In genomic region chr6:83803492-83803891, GRCh38 we compare ENCODE assay signal across 12 cellular contexts. TPM values are rescaled to one million over a fixed set of nuclear protein-coding genes. Genes with fewer than 3 reads are reported as not detected.
A peak's percentile ranks its signal among the peaks of the same experiment; 100 is the strongest.
DNase-seq lines count a peak whose midpoint lies in the region; TF ChIP-seq lines count a peak whose summit lies in the region.
"Not testable (repeated sequence)": the region's sequence is repeated elsewhere in the genome, so short reads cannot be mapped to it uniquely, and the experiment has no call there.
"Had no signal": no experiment of that assay in that cellular context is flagged by ENCODE, and none has a peak within 500 bp of the region (broad histone marks: within the 10 kb centered on the region; RNA-seq: fewer than 3 reads in every experiment).

No MANE protein-coding gene starts in this region.

- H3K4me3 ChIP-seq in Caco-2 (ENCODE audit: low read depth, low read length); neural progenitor cell: not testable (repeated sequence)

- intact Hi-C loops in Caco-2 (cut with micrococcal nuclease; ENCODE audit: unreplicated experiment), result not testable (repeated sequence)

- H3K79me2 ChIP-seq in neural progenitor cell (ENCODE audit: low read depth), result not testable (repeated sequence)

- H3K36me3 ChIP-seq in Caco-2 (ENCODE audit: control insufficient read depth, insufficient read depth, low read length); ES-I3 (ENCODE audit: insufficient read depth, low read length); neural progenitor cell: not testable (repeated sequence)

- CTCF ChIA-PET in Caco-2 (lab: Charles Lee), result not testable (repeated sequence)

- H3K27me3 ChIP-seq in Caco-2 (replicated peaks; ENCODE audit: control insufficient read depth, insufficient read depth, low read length); neural progenitor cell: not testable (repeated sequence)

- not testable (repeated sequence) for H3F3A ChIP-seq in neural progenitor cell (ENCODE audit: low read depth)

- not testable (repeated sequence) for H4K20me1 ChIP-seq in neural progenitor cell (ENCODE audit: low read depth)

- peak overlapping the region; percentile 44 for H3K9ac ChIP-seq in ES-I3 (ENCODE audit: low read depth, low read length)
- H3K9ac ChIP-seq in neural progenitor cell, result not testable (repeated sequence)

- not testable (repeated sequence) for H3K4me1 ChIP-seq in Caco-2; ES-I3 (ENCODE audit: insufficient read depth, low read length); neural progenitor cell

- H3K36me3 Mint-ChIP-seq in Caco-2 (ENCODE audit: insufficient read depth, unreplicated experiment); neural progenitor cell: not testable (repeated sequence)

- H3K9me3 Mint-ChIP-seq in Caco-2 (ENCODE audit: unreplicated experiment); neural progenitor cell: not testable (repeated sequence)

- not testable (repeated sequence) for H3K27ac ChIP-seq in neural progenitor cell

- H3K9me3 ChIP-seq in Caco-2; ES-I3 (ENCODE audit: control insufficient read depth, insufficient read depth, low read length); neural progenitor cell (ENCODE audit: low read depth): not testable (repeated sequence)

- not testable (repeated sequence) for H3K4me1 Mint-ChIP-seq in Caco-2 (ENCODE audit: low read depth, unreplicated experiment); neural progenitor cell

- H3K4me2 ChIP-seq in neural progenitor cell, result not testable (repeated sequence)

- DNase-seq in Caco-2; neural progenitor cell (ENCODE audit: low spot score): not testable (repeated sequence)
- DNase-seq in NCI-H1105 treated with DMSO at 0.1 percent for 48 hours (lab: John Stamatoyannopoulos, UW), result peak; percentile 37
- peak; percentile 15 for DNase-seq in NCI-H146 treated with DMSO at 0.1 percent for 48 hours (lab: John Stamatoyannopoulos, UW; ENCODE audit: unreplicated experiment)
- DNase-seq in NCI-H526 treated with DMSO at 0.1 percent for 48 hours (lab: John Stamatoyannopoulos, UW), result peak; percentile 29
- peak; percentile 6 for DNase-seq in RPMI8226
- DNase-seq in T47D (ENCODE audit: low read depth in 1 of 2, low spot score in 1 of 2), result peak; percentile 1 to 4

- TF ChIP-seq CTCF in Caco-2 (IDR thresholded peaks at IDR 0.05; ENCODE audit: insufficient read depth in 1 of 2, low read depth in 1 of 2, low read length in 1 of 2, severe bottlenecking in 1 of 2, unreplicated experiment in 1 of 2); neural progenitor cell (IDR thresholded peaks at IDR 0.05): not testable (repeated sequence)

- H2AFZ ChIP-seq in neural progenitor cell (replicated peaks), result not testable (repeated sequence)

- H3K27ac Mint-ChIP-seq in Caco-2 (ENCODE audit: unreplicated experiment), result not testable (repeated sequence)
- peak overlapping the region; percentile 59 for H3K27ac Mint-ChIP-seq in neural progenitor cell

- in situ Hi-C loops in T47D (cut with HindIII; ENCODE audit: low pct_unique_long_range_greater_than_20kb, low sequenced_read_pairs), result not testable (repeated sequence)

- H3K4me3 Mint-ChIP-seq in Caco-2 (ENCODE audit: unreplicated experiment), result peak overlapping the region; percentile 29
- not testable (repeated sequence) for H3K4me3 Mint-ChIP-seq in neural progenitor cell

- not testable (repeated sequence) for H3K27me3 Mint-ChIP-seq in Caco-2 (ENCODE audit: insufficient read depth, unreplicated experiment); neural progenitor cell (ENCODE audit: insufficient read depth, low read depth)

- not testable (repeated sequence) for BruUV-seq in Caco-2 (replicated peaks; lab: Mats Ljungman, UMichigan)

- POLR2A ChIA-PET in Caco-2 (lab: Charles Lee), result not testable (repeated sequence)

RNA-seq across cellular contexts. Expression of gene RIPPLY2, which starts 49.7 kb away (rescaled TPM):
- total RNA-seq in Caco-2 (2022), result not detected in 2 replicates
- not detected in 2 replicates for total RNA-seq in neural progenitor cell (ENCODE audit: low replicate concordance)
- total RNA-seq: CD4-positive, alpha-beta T cell; GM23248; HepG2; HFFc6 had no signal

RNA-seq across cellular contexts. Expression of gene CYB5R4, which starts 56.0 kb away (rescaled TPM):
- total RNA-seq in Caco-2 (2022) (23.2 and 23.7 TPM in 2 replicates), neural progenitor cell (ENCODE audit: low replicate concordance) (8.0 and 8.5 TPM in 2 replicates)
